16 cellular contexts compared by ENCODE assay signal in genomic region chr10:121614746-121615145, GRCh38. TPM values are rescaled to one million over a fixed set of nuclear protein-coding genes. Genes with fewer than 3 reads are reported as not detected.
DNase-seq lines count a peak whose midpoint lies in the region; ATAC-seq and TF ChIP-seq lines count a peak whose summit lies in the region.
"Had no signal": no experiment of that assay in that cellular context is flagged by ENCODE, and none has a peak within 500 bp of the region (broad histone marks: within the 10 kb centered on the region; RNA-seq: fewer than 3 reads in every experiment).

No MANE protein-coding gene starts in this region.

- TF ChIP-seq CTCF in dorsolateral prefrontal cortex (IDR thresholded peaks at IDR 0.05 in 54 of 56, conservative IDR thresholded peaks at IDR 0.05 in 2 of 56; ENCODE audit: low read depth in 1 of 56, partially characterized antibody in 56 of 56) = no peak
- TF ChIP-seq CTCF in mesothelial cell of epicardium (IDR thresholded peaks at IDR 0.05; ENCODE audit: unreplicated experiment) = no peak
- TF ChIP-seq CTCF in parathyroid adenoma (IDR thresholded peaks at IDR 0.05) = no peak
- TF ChIP-seq CTCF in uterus (IDR thresholded peaks at IDR 0.05) = no peak

- H2AFZ ChIP-seq in parathyroid adenoma = peak overlapping the region; percentile 78

- H3K4me2 ChIP-seq in parathyroid adenoma (ENCODE audit: low read length) = no peak overlapping the region
- H3K4me2 ChIP-seq: A549 had no signal

- H3K79me2 ChIP-seq in parathyroid adenoma = no peaks in the 10 kb centered on the region

- intact Hi-C loops in dorsolateral prefrontal cortex (cut with DNase I) (loop anchor here (5.0 kb wide), 2 partner anchors 118 to 123 kb away; no protein-coding TSS in a partner anchor), uterus (cut with DNase I; ENCODE audit: low total_unique reads) (no loop called here)

- no peaks in the 10 kb centered on the region for H3K27me3 Mint-ChIP-seq in mesothelial cell of epicardium (ENCODE audit: low read depth)

- H3K36me3 Mint-ChIP-seq in mesothelial cell of epicardium = no peaks in the 10 kb centered on the region
- H3K36me3 Mint-ChIP-seq: CD8-positive, alpha-beta T cell had no signal

- H3K36me3 ChIP-seq in parathyroid adenoma (ENCODE audit: control insufficient read depth, insufficient read depth, low read length) = no peaks in the 10 kb centered on the region
- H3K36me3 ChIP-seq in uterus = no peaks in the 10 kb centered on the region
- H3K36me3 ChIP-seq: BE2C had no signal

- H3K9me3 ChIP-seq in parathyroid adenoma (ENCODE audit: control insufficient read depth, low read length) (no peaks in the 10 kb centered on the region), uterus (no peaks in the 10 kb centered on the region)
- H3K9me3 ChIP-seq: BE2C had no signal

- H3K4me3 ChIP-seq in dorsolateral prefrontal cortex (no peak overlapping the region), parathyroid adenoma (ENCODE audit: low read depth, low read length) (no peak overlapping the region), uterus (no peak overlapping the region)
- H3K4me3 ChIP-seq: A549 had no signal

- ATAC-seq in GM21528 (IDR thresholded peaks at IDR 0.05; ENCODE audit: low FRiP score, unreplicated experiment) (no peak), HG02571 (IDR thresholded peaks at IDR 0.05; ENCODE audit: unreplicated experiment) (no peak)
- ATAC-seq: A549; CD8-positive, alpha-beta T cell; HepG2 had no signal

- H3K9ac ChIP-seq in parathyroid adenoma = no peak overlapping the region

- peaks cover 11% of the 10 kb centered on the region for H3K9me3 Mint-ChIP-seq in mesothelial cell of epicardium
- H3K9me3 Mint-ChIP-seq: CD8-positive, alpha-beta T cell had no signal

- H3K27me3 ChIP-seq in dorsolateral prefrontal cortex (peaks cover 0 to 5% (median 0%) of the 10 kb centered on the region in 45 donors), parathyroid adenoma (ENCODE audit: control insufficient read depth, insufficient read depth, low read length) (no peaks in the 10 kb centered on the region), uterus (no peaks in the 10 kb centered on the region)
- H3K27me3 ChIP-seq: BE2C had no signal

- H3K27ac Mint-ChIP-seq in mesothelial cell of epicardium = peak overlapping the region; percentile 13
- H3K27ac Mint-ChIP-seq: CD8-positive, alpha-beta T cell had no signal

- H3K4me3 Mint-ChIP-seq in mesothelial cell of epicardium = no peak overlapping the region
- H3K4me3 Mint-ChIP-seq: CD8-positive, alpha-beta T cell; H9 had no signal

- peaks cover 22% of the 10 kb centered on the region for H3K4me1 ChIP-seq in parathyroid adenoma
- H3K4me1 ChIP-seq in uterus = no peaks in the 10 kb centered on the region
- H3K4me1 ChIP-seq: A549, BE2C had no signal

- H3K27ac ChIP-seq in dorsolateral prefrontal cortex = peak overlapping the region in 44 of 59 donors; percentile 3 to 98 (median 94)
- H3K27ac ChIP-seq in parathyroid adenoma = peak overlapping the region; percentile 30
- H3K27ac ChIP-seq in uterus = peak overlapping the region; percentile 9 to 36
- H3K27ac ChIP-seq: A549, C4-2B had no signal

- TF ChIP-seq POLR2A in uterus (IDR thresholded peaks at IDR 0.05) = no peak

- peaks cover 26% of the 10 kb centered on the region for H3K4me1 Mint-ChIP-seq in mesothelial cell of epicardium

- DNase-seq in dorsolateral prefrontal cortex (no peak), mesothelial cell of epicardium (ENCODE audit: low spot score in 2 of 2, unreplicated experiment in 2 of 2) (no peak), uterus (no peak)
- no peak for DNase-seq in activated CD4-positive, alpha-beta T cell treated with anti-CD3 and anti-CD28 coated beads for 4 hours
- DNase-seq: BE2C; CD8-positive, alpha-beta T cell; COR-L47; DND-41; GOT3; H9 had no signal

RNA-seq across cellular contexts. Expression of gene FGFR2, which starts 16.5 kb away (rescaled TPM):
- total RNA-seq in dorsolateral prefrontal cortex (100 to 1,000 TPM in 94 of 120 experiments, 10 to 100 TPM in 26; 69.8 to 487 (median 136) TPM), mesothelial cell of epicardium (78.0 to 88.3 TPM (median 83.2 TPM) in 3 replicates), uterus (100 to 1,000 TPM in 2 of 4 donors, 10 to 100 TPM in 2; 27.4 to 159 (median 111) TPM)

Comparison
In these comparisons a context has a peak if more than half of its experiments do, and no peak if none do; other contexts are left out.
1. H3K27ac ChIP-seq: peak in every context shown above with its lines; median percentile 94 in dorsolateral prefrontal cortex; 30 in parathyroid adenoma; 22 in uterus.